ENCODE assay signal across 18 cellular contexts in the genomic region with DNA sequence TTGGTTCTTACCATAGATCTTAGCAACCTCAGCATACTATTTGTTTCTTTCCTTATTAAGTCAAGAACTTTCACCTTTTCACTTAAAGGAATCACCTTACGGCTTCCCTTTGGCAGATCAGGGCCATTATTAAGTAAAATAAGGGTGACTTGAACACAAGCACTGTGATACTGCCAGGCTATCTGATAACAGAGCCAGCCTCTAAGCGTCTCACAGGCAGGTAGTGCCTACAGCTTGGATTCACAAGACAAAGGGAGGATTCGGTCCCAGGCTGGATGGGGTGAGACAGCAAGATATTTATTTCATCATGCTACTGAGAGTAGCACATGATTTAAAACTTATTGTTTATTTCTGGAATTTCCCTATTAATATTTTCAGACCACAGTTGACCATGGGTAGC.
"Had no signal": no experiment of that assay in that cellular context is flagged by ENCODE, and none has a peak within 500 bp of the region (broad histone marks: within the 10 kb centered on the region; RNA-seq: fewer than 3 reads in every experiment).

No MANE protein-coding gene starts in this region.

- H3K4me2 ChIP-seq: hepatocyte had no signal

- H3K27me3 ChIP-seq: colonic mucosa, esophagus squamous epithelium, gastroesophageal sphincter, hepatocyte, neutrophil, right lobe of liver, uterus had no signal

- H3K4me1 ChIP-seq: colonic mucosa, gastroesophageal sphincter had no signal

- H3K27me3 Mint-ChIP-seq: naive thymus-derived CD8-positive, alpha-beta T cell had no signal

- DNase-seq: colonic mucosa; dermis blood vessel endothelial cell; esophagus squamous epithelium; foreskin fibroblast; head of caudate nucleus; left colon; naive thymus-derived CD8-positive, alpha-beta T cell; psoas muscle; retina; right lobe of liver; stimulated activated CD4-positive, alpha-beta T cell treated with anti-CD3 and anti-CD28 coated beads, Interleukin-2, amount 100 ng/mL, for 24 hours; stimulated activated CD4-positive, alpha-beta T cell treated with anti-CD3 and anti-CD28 coated beads, Interleukin-4, amount 100 ng/mL, for 4 hours; stimulated activated naive CD4-positive, alpha-beta T cell treated with Interleukin-2 at 50 U/mL for 16 hours; uterus had no signal

- H3K79me2 ChIP-seq: hepatocyte had no signal

- H3K9me3 ChIP-seq: colonic mucosa, esophagus squamous epithelium, gastroesophageal sphincter, neutrophil, right lobe of liver, uterus had no signal

- H3K4me3 ChIP-seq: colonic mucosa, esophagus squamous epithelium, gastroesophageal sphincter, hepatocyte, psoas muscle, right lobe of liver, uterus had no signal

- H2AFZ ChIP-seq: hepatocyte had no signal

- H3K27ac Mint-ChIP-seq: type B pancreatic cell had no signal

- ATAC-seq: gastroesophageal sphincter; left colon; naive thymus-derived CD8-positive, alpha-beta T cell; psoas muscle; right lobe of liver had no signal

- H3K36me3 ChIP-seq: colonic mucosa, esophagus squamous epithelium, gastroesophageal sphincter, neutrophil, right lobe of liver, uterus had no signal

- H3K4me3 Mint-ChIP-seq: naive thymus-derived CD8-positive, alpha-beta T cell; type B pancreatic cell had no signal

- H3K27ac ChIP-seq: colonic mucosa, esophagus squamous epithelium, gastroesophageal sphincter, hepatocyte, neutrophil, psoas muscle, right lobe of liver, uterus had no signal
